9 cellular contexts compared by ENCODE assay signal in genomic region chr20:49893242-49894072, GRCh38. TPM values are rescaled to one million over a fixed set of nuclear protein-coding genes. Genes with fewer than 3 reads are reported as not detected.
DNase-seq lines count a peak whose midpoint lies in the region; ATAC-seq lines count a peak whose summit lies in the region.
"Had no signal": no experiment of that assay in that cellular context is flagged by ENCODE, and none has a peak within 500 bp of the region (broad histone marks: within the 10 kb centered on the region; RNA-seq: fewer than 3 reads in every experiment).

No MANE protein-coding gene starts in this region.

- peak; percentile 83 for ATAC-seq in activated T-cell treated with anti-CD3 and anti-CD28 coated beads, Interleukin-2, amount 50 U/mL, for 72 hours (replicated peaks in 1 of 2)
- no peak for ATAC-seq in GM18498 (IDR thresholded peaks at IDR 0.05; ENCODE audit: unreplicated experiment)

- peak; percentile 55 for DNase-seq in stimulated activated naive CD4-positive, alpha-beta T cell treated with Interleukin-2 at 50 U/mL for 16 hours (lab: John Stamatoyannopoulos, UW)
- DNase-seq in stimulated activated naive CD4-positive, alpha-beta T cell (lab: John Stamatoyannopoulos, UW), result no peak
- peak; percentile 58 to 67 for DNase-seq in activated T-cell treated with anti-CD3 and anti-CD28 coated beads, Interleukin-2, amount 50 U/mL, for 72 hours
- DNase-seq in myocyte (ENCODE audit: low read depth) (peak; percentile 54), DMS153 (lab: John Stamatoyannopoulos, UW) (no peak), SKM-1 (lab: John Stamatoyannopoulos, UW; ENCODE audit: unreplicated experiment) (no peak), GDM1 (lab: John Stamatoyannopoulos, UW) (no peak)
- DNase-seq: DND-41 had no signal

- peaks cover 2 to 7% of the 10 kb centered on the region in 2 donors for H3K36me3 Mint-ChIP-seq in activated T-cell treated with anti-CD3 and anti-CD28 coated beads, Interleukin-2, amount 50 U/mL, for 72 hours (ENCODE audit: insufficient read depth in 2 of 2)

- peaks cover 46% of the 10 kb centered on the region for H3K4me1 Mint-ChIP-seq in activated T-cell treated with anti-CD3 and anti-CD28 coated beads, Interleukin-2, amount 50 U/mL, for 72 hours (ENCODE audit: low read depth)

- peak overlapping the region; percentile 56 to 84 for H3K4me3 Mint-ChIP-seq in activated T-cell treated with anti-CD3 and anti-CD28 coated beads, Interleukin-2, amount 50 U/mL, for 72 hours

- H3K9me3 Mint-ChIP-seq in activated T-cell treated with anti-CD3 and anti-CD28 coated beads, Interleukin-2, amount 50 U/mL, for 72 hours, result peaks cover 0 to 2% of the 10 kb centered on the region in 2 donors

- no peaks in the 10 kb centered on the region for H3K27me3 Mint-ChIP-seq in activated T-cell treated with anti-CD3 and anti-CD28 coated beads, Interleukin-2, amount 50 U/mL, for 72 hours (ENCODE audit: low read depth)

- H3K27ac Mint-ChIP-seq in activated T-cell treated with anti-CD3 and anti-CD28 coated beads, Interleukin-2, amount 50 U/mL, for 72 hours, result peak overlapping the region; percentile 96

RNA-seq across cellular contexts. Expression of gene SPATA2, which starts 21.9 kb away (rescaled TPM):
- 10 to 100 TPM; 10.6 to 10.8 TPM for total RNA-seq in activated T-cell treated with anti-CD3 and anti-CD28 coated beads, Interleukin-2, amount 50 U/mL, for 72 hours
- total RNA-seq in myocyte, result 4.1 and 4.8 TPM in 2 replicates
- polyA plus RNA-seq in myocyte (2012), result 5.5 TPM

RNA-seq across cellular contexts. Expression of gene RNF114, which starts 42.7 kb away (rescaled TPM):
- total RNA-seq in activated T-cell treated with anti-CD3 and anti-CD28 coated beads, Interleukin-2, amount 50 U/mL, for 72 hours, result 100 to 1,000 TPM in 1 of 2 donors, 10 to 100 TPM in 1; 99.2 to 113 TPM
- total RNA-seq in myocyte, result 87.9 and 107 TPM in 2 replicates
- polyA plus RNA-seq in myocyte (2012), result 43.9 TPM

Comparison
In these comparisons a context has a peak if more than half of its experiments do, and no peak if none do; other contexts are left out.
1. DNase-seq: peak in stimulated activated naive CD4-positive, alpha-beta T cell treated with Interleukin-2 at 50 U/mL for 16 hours (single experiment), activated T-cell treated with anti-CD3 and anti-CD28 coated beads, Interleukin-2, amount 50 U/mL, for 72 hours (2 of 2) and myocyte (single experiment); none in stimulated activated naive CD4-positive, alpha-beta T cell (0 of 6), DMS153 (single experiment), SKM-1 (single experiment) and GDM1 (single experiment).